In the genomic region with DNA sequence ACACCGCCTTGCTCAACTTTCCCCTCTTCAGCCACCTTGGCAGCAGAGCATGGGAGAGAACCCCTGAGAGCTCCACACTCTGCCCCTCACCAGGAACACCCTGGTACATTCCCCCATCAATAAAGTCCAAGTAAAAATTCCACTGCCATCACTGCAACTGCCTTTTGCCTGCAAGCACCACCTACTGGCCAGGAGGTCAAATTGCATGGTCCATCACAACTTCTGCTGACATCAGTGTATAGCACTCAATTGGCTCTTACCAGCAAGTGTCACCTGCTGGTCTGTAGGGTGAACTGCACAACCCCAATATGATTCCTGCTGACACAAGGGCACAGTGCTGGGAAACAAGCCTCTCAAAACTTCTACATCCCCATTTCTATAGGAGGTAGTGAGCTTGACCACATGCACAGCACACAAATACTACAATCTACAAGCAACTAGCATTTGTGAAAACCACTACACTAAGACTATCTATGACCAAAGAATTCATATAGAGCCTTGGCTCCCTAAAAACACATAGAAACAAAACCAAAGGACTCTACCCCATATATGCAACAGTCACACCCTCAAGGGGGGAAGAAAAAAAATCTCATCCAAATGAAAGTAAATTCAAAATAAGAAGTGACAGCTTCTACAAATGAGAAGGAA, we compare ENCODE assay signal across 9 cellular contexts.
DNase-seq lines count a peak whose midpoint lies in the region; ATAC-seq and TF ChIP-seq lines count a peak whose summit lies in the region.
"Had no signal": no experiment of that assay in that cellular context is flagged by ENCODE, and none has a peak within 500 bp of the region (broad histone marks: within the 10 kb centered on the region; RNA-seq: fewer than 3 reads in every experiment).

No MANE protein-coding gene starts in this region.

- TF ChIP-seq RAD21 in liver (IDR thresholded peaks at IDR 0.05): peak; percentile 49 to 74

- H3K9ac ChIP-seq in liver (ENCODE audit: low read depth in 1 of 2, low read length in 2 of 2): no peak overlapping the region

- H3K4me3 ChIP-seq in liver (ENCODE audit: low read depth in 1 of 3, low read length in 3 of 3) (no peak overlapping the region), lower leg skin (ENCODE audit: low read depth, poor library complexity, severe bottlenecking) (no peak overlapping the region)
- H3K4me3 ChIP-seq: SK-N-MC had no signal

- peaks cover 0 to 1% (median 0%) of the 10 kb centered on the region in 4 donors for H3K9me3 ChIP-seq in liver (ENCODE audit: control insufficient read depth in 4 of 4, low read length in 3 of 4)

- no peaks in the 10 kb centered on the region for H3K9me3 Mint-ChIP-seq in Calu3 (ENCODE audit: low read depth, unreplicated experiment)
- peaks cover 11% of the 10 kb centered on the region for H3K9me3 Mint-ChIP-seq in activated naive CD4-positive, alpha-beta T cell treated with anti-CD3 and anti-CD28 coated beads for 36 hours

- peak; percentile 38 for DNase-seq in Calu3
- peak; percentile 43 for DNase-seq in NCI-H748 (lab: John Stamatoyannopoulos, UW; ENCODE audit: unreplicated experiment)
- peak; percentile 71 for DNase-seq in activated naive CD4-positive, alpha-beta T cell treated with anti-CD3 and anti-CD28 coated beads for 36 hours
- DNase-seq in T-helper 9 cell: no peak
- no peak for DNase-seq in lower leg skin (ENCODE audit: low spot score in 2 of 2)

- no peaks in the 10 kb centered on the region for H3K36me3 Mint-ChIP-seq in Calu3 (ENCODE audit: insufficient read depth, unreplicated experiment)
- no peaks in the 10 kb centered on the region for H3K36me3 Mint-ChIP-seq in activated naive CD4-positive, alpha-beta T cell treated with anti-CD3 and anti-CD28 coated beads for 36 hours (ENCODE audit: low read depth)

- TF ChIP-seq CTCF in Calu3 (IDR thresholded peaks at IDR 0.05; ENCODE audit: unreplicated experiment) (peak; percentile 71), liver (IDR thresholded peaks at IDR 0.05; ENCODE audit: low read depth, low read length, missing input control) (peak; percentile 49), lower leg skin (IDR thresholded peaks at IDR 0.05) (no peak)

- 100% methylated on average over 1 of the region's 1 CpG for WGBS in liver
- 100% methylated on average over 1 of the region's 1 CpG for WGBS in lower leg skin, 2 donors

- no peaks in the 10 kb centered on the region for H3K27me3 Mint-ChIP-seq in Calu3 (ENCODE audit: unreplicated experiment)
- H3K27me3 Mint-ChIP-seq in activated naive CD4-positive, alpha-beta T cell treated with anti-CD3 and anti-CD28 coated beads for 36 hours (ENCODE audit: low read depth): no peaks in the 10 kb centered on the region

- intact Hi-C loops in Calu3 (cut with micrococcal nuclease; ENCODE audit: unreplicated experiment): loop anchor here (10.0 kb wide), 1 partner anchor 723 kb away; no protein-coding TSS in a partner anchor
- intact Hi-C loops in activated naive CD4-positive, alpha-beta T cell treated with anti-CD3 and anti-CD28 coated beads for 36 hours (cut with micrococcal nuclease): loop anchor here (1.0 to 5.0 kb wide), 5 partner anchors 119 to 726 kb away; partner anchors contain the start of gene SUCO
- intact Hi-C loops in lower leg skin (cut with DNase I; ENCODE audit: low total_unique reads): no loop called here

- H3K36me3 ChIP-seq in liver (ENCODE audit: control insufficient read depth in 4 of 4, insufficient read depth in 3 of 4, low read depth in 1 of 4, low read length in 3 of 4): no peaks in the 10 kb centered on the region

- H3K27me3 ChIP-seq in liver (ENCODE audit: control insufficient read depth in 4 of 4, insufficient read depth in 4 of 4, low read length in 3 of 4): no peaks in the 10 kb centered on the region

- no peak overlapping the region for H3K4me3 Mint-ChIP-seq in Calu3 (ENCODE audit: low read depth, unreplicated experiment)
- no peak overlapping the region for H3K4me3 Mint-ChIP-seq in activated naive CD4-positive, alpha-beta T cell treated with anti-CD3 and anti-CD28 coated beads for 36 hours

- H3K4me1 ChIP-seq in liver (ENCODE audit: control insufficient read depth in 4 of 4, insufficient read depth in 4 of 4, low read length in 3 of 4): no peaks in the 10 kb centered on the region

- peaks cover 26% of the 10 kb centered on the region for H3K4me1 Mint-ChIP-seq in Calu3 (ENCODE audit: low read depth, unreplicated experiment)
- peaks cover 17% of the 10 kb centered on the region for H3K4me1 Mint-ChIP-seq in activated naive CD4-positive, alpha-beta T cell treated with anti-CD3 and anti-CD28 coated beads for 36 hours (ENCODE audit: low read depth)

- H3K27ac ChIP-seq in liver (ENCODE audit: low read depth in 1 of 2, low read length in 2 of 2): no peak overlapping the region
- H3K27ac ChIP-seq: SK-N-MC had no signal

- CTCF ChIA-PET in Calu3 (lab: Charles Lee): no interaction called here
- CTCF ChIA-PET in activated naive CD4-positive, alpha-beta T cell treated with anti-CD3 and anti-CD28 coated beads for 36 hours (lab: Charles Lee): interaction anchor here (0.6 to 6.3 kb wide), 37 partner anchors 8 to 625 kb away, joined by 3 to 63 read pairs (median 5); no protein-coding TSS in a partner anchor

- no TSS peak for BruUV-seq in Calu3 (replicated peaks; lab: Mats Ljungman, UMichigan)

- H3K27ac Mint-ChIP-seq in Calu3 (ENCODE audit: unreplicated experiment): no peak overlapping the region
- H3K27ac Mint-ChIP-seq in activated naive CD4-positive, alpha-beta T cell treated with anti-CD3 and anti-CD28 coated beads for 36 hours: no peak overlapping the region

- no peak for TF ChIP-seq POLR2A in lower leg skin (IDR thresholded peaks at IDR 0.05)

- ATAC-seq in GM21367 (IDR thresholded peaks at IDR 0.05; ENCODE audit: unreplicated experiment) (peak; percentile 45), GM18870 (IDR thresholded peaks at IDR 0.05; ENCODE audit: unreplicated experiment) (no peak)

TF ChIP-seq in liver, 16 proteins besides CTCF, POLR2A, EP300 and RAD21:
- no peak for TF ChIP-seq GABPA (IDR thresholded peaks at IDR 0.05 in 1 of 2, conservative IDR thresholded peaks at IDR 0.05 in 1 of 2)
- no peak for TF ChIP-seq ZBTB33 (IDR thresholded peaks at IDR 0.05)
- TF ChIP-seq FOXA1 (IDR thresholded peaks at IDR 0.05): no peak
- no peak for TF ChIP-seq JUND (IDR thresholded peaks at IDR 0.05)
- no peak for TF ChIP-seq SP1 (IDR thresholded peaks at IDR 0.05)
- no peak for TF ChIP-seq REST (IDR thresholded peaks at IDR 0.05)
- TF ChIP-seq, protein P1, sequence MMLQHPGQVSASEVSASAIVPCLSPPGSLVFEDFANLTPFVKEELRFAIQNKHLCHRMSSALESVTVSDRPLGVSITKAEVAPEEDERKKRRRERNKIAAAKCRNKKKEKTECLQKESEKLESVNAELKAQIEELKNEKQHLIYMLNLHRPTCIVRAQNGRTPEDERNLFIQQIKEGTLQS (IDR thresholded peaks at IDR 0.05): no peak
- no peak for TF ChIP-seq RXRA (IDR thresholded peaks at IDR 0.05)
TF ChIP-seq in liver: peak in this region for 0.

Comparison
In these comparisons a context has a peak if more than half of its experiments do, and no peak if none do; other contexts are left out.
1. DNase-seq: peak in Calu3 (single experiment), NCI-H748 (single experiment) and activated naive CD4-positive, alpha-beta T cell treated with anti-CD3 and anti-CD28 coated beads for 36 hours (single experiment); none in T-helper 9 cell (single experiment) and lower leg skin (0 of 2).
2. CTCF ChIP-seq: peak in Calu3 (single experiment) and liver (single experiment); none in lower leg skin (0 of 3).